Comparison of ENCODE assay signal across 8 cellular contexts in genomic region chr7:78226059-78226658, GRCh38.
DNase-seq lines count a peak whose midpoint lies in the region; ATAC-seq, FAIRE-seq and TF ChIP-seq lines count a peak whose summit lies in the region.

No MANE protein-coding gene starts in this region.

- POLR2A ChIA-PET in K562 (lab: Yijun Ruan, JAX) = no interaction called here

- BruUV-seq in K562 (replicated peaks; lab: Mats Ljungman, UMichigan) = no TSS peak

- H3K9me3 ChIP-seq in K562 (replicated peaks; ENCODE audit: control insufficient read depth, insufficient read depth, low read depth, low read length) = no peaks in the 10 kb centered on the region
- no peaks in the 10 kb centered on the region for H3K9me3 ChIP-seq in upper lobe of left lung

- H3K4me1 ChIP-seq in K562 (replicated peaks in 1 of 2; ENCODE audit: control insufficient read depth in 2 of 2, insufficient read depth in 2 of 2, low read length in 2 of 2) (no peaks in the 10 kb centered on the region), upper lobe of left lung (peaks cover 0 to 8% (median 5%) of the 10 kb centered on the region in 4 donors)

- H3K27me3 ChIP-seq in K562 (ENCODE audit: control insufficient read depth in 2 of 2, insufficient read depth in 2 of 2, low read length in 2 of 2) (no peaks in the 10 kb centered on the region), upper lobe of left lung (no peaks in the 10 kb centered on the region)

- CTCF ChIA-PET in K562 (lab: Yijun Ruan, JAX; ENCODE audit: low intra/inter-chr PET ratio) = interaction anchor here (0.5 to 1.1 kb wide), 4 partner anchors 206 to 566 kb away, joined by 3 to 7 read pairs (median 3); no protein-coding TSS in a partner anchor

- intact Hi-C loops in Right ventricle myocardium superior (cut with DNase I) (no loop called here), Right ventricle myocardium inferior (cut with DNase I) (loop anchor here (5.0 kb wide), 1 partner anchor 204 kb away; no protein-coding TSS in a partner anchor), K562 (cut with micrococcal nuclease) (loop anchor here (1.0 to 10.0 kb wide), 4 partner anchors 92 to 571 kb away; no protein-coding TSS in a partner anchor)

- peak; percentile 37 for FAIRE-seq in K562 (lab: Jason Lieb, UNC)

- no peaks in the 10 kb centered on the region for H3K79me2 ChIP-seq in K562 (ENCODE audit: control insufficient read depth, insufficient read depth, low read length)

- H3K27ac ChIP-seq in K562 (ENCODE audit: extremely low read depth, low read depth, low read length) (no peak overlapping the region), upper lobe of left lung (no peak overlapping the region)

- no peaks in the 10 kb centered on the region for H4K20me1 ChIP-seq in K562 (replicated peaks; ENCODE audit: control insufficient read depth, insufficient read depth, low read length)

- no peak overlapping the region for H3K9ac ChIP-seq in K562 (ENCODE audit: insufficient read depth in 1 of 2, low read depth in 2 of 2, low read length in 2 of 2)

- H3K9me1 ChIP-seq in K562 (ENCODE audit: control insufficient read depth, insufficient read depth, low read length) = no peaks in the 10 kb centered on the region

- H2AFZ ChIP-seq in K562 (ENCODE audit: low read depth, low read length) = no peak overlapping the region

- WGBS in K562 (ENCODE audit: insufficient coverage, low coverage, missing lambda C conversion rate) = 3% methylated on average over 9 of the region's 9 CpGs
- WGBS in upper lobe of left lung, 2 donors = 53 to 58% methylated on average over 9 of the region's 9 CpGs

- H3K4me2 ChIP-seq in K562 (ENCODE audit: insufficient read depth, low read length) = no peak overlapping the region

- TF ChIP-seq RAD21 in K562 (CRISPR knock-in tag; conservative IDR thresholded peaks at IDR 0.05 in 1 of 2, IDR thresholded peaks at IDR 0.05 in 1 of 2) = peak; percentile 54 to 55; a peak in 3 of 4 replicates

- H3K4me3 ChIP-seq in K562 = no peak overlapping the region
- no peak overlapping the region for H3K4me3 ChIP-seq in upper lobe of left lung

- no peak for TF ChIP-seq POLR2A in K562 (conservative IDR thresholded peaks at IDR 0.05)
- no peak for TF ChIP-seq POLR2A in upper lobe of left lung (IDR thresholded peaks at IDR 0.05)

- TF ChIP-seq EP300 in K562 (IDR thresholded peaks at IDR 0.05; ENCODE audit: low read length) = no peak
- TF ChIP-seq EP300 in upper lobe of left lung (IDR thresholded peaks at IDR 0.05) = no peak

- in situ Hi-C loops in K562 (cut with MboI) = no loop called here

- peak; percentile 55 to 66 (median 55) for TF ChIP-seq CTCF in K562 (IDR thresholded peaks at IDR 0.05 in 2 of 3, conservative IDR thresholded peaks at IDR 0.05 in 1 of 3; ENCODE audit: insufficient read depth in 2 of 3, low read depth in 1 of 3, low read length in 3 of 3)
- peak in 1 of 6 experiments; percentile 5 for TF ChIP-seq CTCF in upper lobe of left lung (IDR thresholded peaks at IDR 0.05)

- ATAC-seq in Right ventricle myocardium superior (ENCODE audit: poor library complexity) (no peak), Right ventricle myocardium inferior (no peak), K562 (peak; percentile 91), upper lobe of left lung (ENCODE audit: low FRiP score in 2 of 2) (no peak), GM19452 (IDR thresholded peaks at IDR 0.05; ENCODE audit: unreplicated experiment) (no peak), GM18520 (IDR thresholded peaks at IDR 0.05; ENCODE audit: unreplicated experiment) (no peak)

- DNase-seq in Right ventricle myocardium superior = peak; percentile 44
- no peak for DNase-seq in Right ventricle myocardium inferior (ENCODE audit: missing footprints)
- peak; percentile 24 for DNase-seq in NCI-H226
- peak; percentile 48 to 68 (median 64) for DNase-seq in K562 (ENCODE audit: extremely low read depth in 1 of 4, low spot score in 3 of 4)
- peak; percentile 40 for DNase-seq in medulla oblongata (ENCODE audit: extremely low spot score)
- DNase-seq in upper lobe of left lung = no peak

- H3K36me3 ChIP-seq in K562 (ENCODE audit: control insufficient read depth, insufficient read depth, low read length) = no peaks in the 10 kb centered on the region
- no peaks in the 10 kb centered on the region for H3K36me3 ChIP-seq in upper lobe of left lung

TF ChIP-seq in K562, 482 proteins besides CTCF, POLR2A, EP300 and RAD21 (continues in another document):
- TF ChIP-seq DEAF1 (CRISPR knock-in tag; IDR thresholded peaks at IDR 0.05) (peak; percentile 36; the same call in 1 of the 2 replicates), CTCFL (IDR thresholded peaks at IDR 0.05; ENCODE audit: borderline replicate concordance, insufficient read depth, low read depth, low read length, poor library complexity, severe bottlenecking) (peak; percentile 65), ZNF384 (IDR thresholded peaks at IDR 0.05; ENCODE audit: low read depth, low read length) (peak; percentile 90), SMC3 (conservative IDR thresholded peaks at IDR 0.05; ENCODE audit: insufficient read depth, low read depth, low read length) (peak; percentile 51)

Comparison
In these comparisons a context has a peak if more than half of its experiments do, and no peak if none do; other contexts are left out.
1. DNase-seq: peak in Right ventricle myocardium superior (single experiment), NCI-H226 (single experiment), K562 (4 of 4) and medulla oblongata (single experiment); none in Right ventricle myocardium inferior (single experiment) and upper lobe of left lung (0 of 2).